In genomic region chr7:46972205-46972604, GRCh38 we compare ENCODE assay signal across 15 cellular contexts.
DNase-seq lines count a peak whose midpoint lies in the region; ATAC-seq and TF ChIP-seq lines count a peak whose summit lies in the region.
"Had no signal": no experiment of that assay in that cellular context is flagged by ENCODE, and none has a peak within 500 bp of the region (broad histone marks: within the 10 kb centered on the region; RNA-seq: fewer than 3 reads in every experiment).

No MANE protein-coding gene starts in this region.

- no peak for ATAC-seq in CD4-positive, alpha-beta T cell (ENCODE audit: poor library complexity)
- no peak for ATAC-seq in HG02970 (IDR thresholded peaks at IDR 0.05; ENCODE audit: low FRiP score, unreplicated experiment)

- H3K36me3 ChIP-seq in SJSA1 = no peaks in the 10 kb centered on the region

- H3K27ac Mint-ChIP-seq in CD4-positive, alpha-beta T cell = no peak overlapping the region
- H3K27ac Mint-ChIP-seq: activated naive CD4-positive, alpha-beta T cell treated with anti-CD3 and anti-CD28 coated beads, Interleukin-2, amount 50 U/mL, for 24 hours; mesothelial cell of epicardium; T-helper 2 cell treated with Interferon-gamma antibody and Interleukin-4, amounts not matched to agents 5 μg/mL and 100 μg/mL, for 36 hours had no signal

- H3K27me3 ChIP-seq in SJSA1 (replicated peaks) = no peaks in the 10 kb centered on the region
- H3K27me3 ChIP-seq in CD4-positive, alpha-beta T cell (ENCODE audit: control insufficient read depth, insufficient read depth, low read length) = no peaks in the 10 kb centered on the region
- H3K27me3 ChIP-seq: dorsolateral prefrontal cortex had no signal

- no peaks in the 10 kb centered on the region for H3K27me3 Mint-ChIP-seq in CD4-positive, alpha-beta T cell
- H3K27me3 Mint-ChIP-seq: activated naive CD4-positive, alpha-beta T cell treated with anti-CD3 and anti-CD28 coated beads, Interleukin-2, amount 50 U/mL, for 24 hours had no signal

- H3K4me3 ChIP-seq in SJSA1 = no peak overlapping the region
- H3K4me3 ChIP-seq: dorsolateral prefrontal cortex had no signal

- CTCF ChIA-PET in CD4-positive, alpha-beta T cell (lab: Charles Lee) = no interaction called here

- intact Hi-C loops in CD4-positive, alpha-beta T cell (cut with DNase I, micrococcal nuclease) = no loop called here

- H3K4me3 Mint-ChIP-seq in CD4-positive, alpha-beta T cell = no peak overlapping the region
- H3K4me3 Mint-ChIP-seq: activated naive CD4-positive, alpha-beta T cell treated with anti-CD3 and anti-CD28 coated beads, Interleukin-2, amount 50 U/mL, for 24 hours; mesothelial cell of epicardium; T-helper 2 cell treated with Interferon-gamma antibody and Interleukin-4, amounts not matched to agents 5 μg/mL and 100 μg/mL, for 36 hours had no signal

- POLR2A ChIA-PET in CD4-positive, alpha-beta T cell (lab: Charles Lee) = no interaction called here

- peaks cover 17% of the 10 kb centered on the region for H3K4me1 ChIP-seq in SJSA1 (replicated peaks)

- peak; percentile 88 for DNase-seq in H4 (ENCODE audit: low spot score)
- peak; percentile 48 to 89 for DNase-seq in SJSA1 (ENCODE audit: low read depth in 1 of 2, low spot score in 2 of 2)
- DNase-seq in fibroblast of peridontal ligament (ENCODE audit: extremely low read depth) = peak; percentile 75
- DNase-seq in stromal cell of bone marrow (ENCODE audit: low read depth) = peak; percentile 29
- no peak for DNase-seq in CD4-positive, alpha-beta T cell
- no peak for DNase-seq in SK-N-DZ (ENCODE audit: low spot score)
- DNase-seq: activated CD8-positive, alpha-beta memory T cell treated with anti-CD3 and anti-CD28 coated beads for 24 hours; DMS153; dorsolateral prefrontal cortex; NCI-H146; NK-92 treated with Interleukin-12 subunit alpha and Interleukin-12 subunit beta, amount 100 ng/mL, for 24 hours had no signal

- no peaks in the 10 kb centered on the region for H3K4me1 Mint-ChIP-seq in CD4-positive, alpha-beta T cell (ENCODE audit: low read depth)
- H3K4me1 Mint-ChIP-seq: activated naive CD4-positive, alpha-beta T cell treated with anti-CD3 and anti-CD28 coated beads, Interleukin-2, amount 50 U/mL, for 24 hours had no signal

- H3K27ac ChIP-seq in SJSA1 = peak overlapping the region; percentile 94
- no peak overlapping the region for H3K27ac ChIP-seq in CD4-positive, alpha-beta T cell (ENCODE audit: low read depth, low read length)
- H3K27ac ChIP-seq: dorsolateral prefrontal cortex had no signal

- H3K9me3 Mint-ChIP-seq in CD4-positive, alpha-beta T cell = peaks cover 3% of the 10 kb centered on the region

- H3K36me3 Mint-ChIP-seq in CD4-positive, alpha-beta T cell (ENCODE audit: low read depth) = no peaks in the 10 kb centered on the region
- H3K36me3 Mint-ChIP-seq: activated naive CD4-positive, alpha-beta T cell treated with anti-CD3 and anti-CD28 coated beads, Interleukin-2, amount 50 U/mL, for 24 hours had no signal

- no peaks in the 10 kb centered on the region for H3K9me3 ChIP-seq in SJSA1 (replicated peaks)
- H3K9me3 ChIP-seq in CD4-positive, alpha-beta T cell (ENCODE audit: control insufficient read depth, low read length) = no peaks in the 10 kb centered on the region

- TF ChIP-seq CTCF in CD4-positive, alpha-beta T cell (IDR thresholded peaks at IDR 0.05) = no peak

Comparison
In these comparisons a context has a peak if more than half of its experiments do, and no peak if none do; other contexts are left out.
1. DNase-seq: peak in H4 (single experiment), SJSA1 (2 of 2), fibroblast of peridontal ligament (single experiment) and stromal cell of bone marrow (single experiment); none in CD4-positive, alpha-beta T cell (0 of 10) and SK-N-DZ (single experiment).